26 cellular contexts compared by ENCODE assay signal in the genomic region with DNA sequence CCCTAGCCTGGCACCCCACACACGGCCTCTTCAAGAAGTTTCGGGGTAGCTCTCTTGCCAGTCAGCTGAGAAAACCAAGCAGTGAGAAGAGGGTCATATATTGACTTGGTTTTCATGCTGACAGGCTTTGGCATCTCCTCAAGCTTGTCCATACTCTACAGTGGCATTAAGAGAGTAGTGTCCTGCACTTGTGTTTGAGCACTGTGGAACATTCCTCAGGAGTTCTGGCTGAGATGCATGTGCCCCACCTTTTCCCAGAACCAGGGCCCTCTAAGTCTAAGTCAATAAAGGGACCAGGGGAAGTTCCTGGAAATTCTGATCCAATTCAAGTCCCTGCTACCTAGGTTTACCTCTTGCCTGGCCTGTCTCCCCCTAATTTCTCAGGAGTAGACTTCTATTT.
A peak's percentile ranks its signal among the peaks of the same experiment; 100 is the strongest.
DNase-seq lines count a peak whose midpoint lies in the region; ATAC-seq, FAIRE-seq and TF ChIP-seq lines count a peak whose summit lies in the region.
"Had no signal": no experiment of that assay in that cellular context is flagged by ENCODE, and none has a peak within 500 bp of the region (broad histone marks: within the 10 kb centered on the region; RNA-seq: fewer than 3 reads in every experiment).

No MANE protein-coding gene starts in this region.

- no peak for TF ChIP-seq EP300 in A549 (IDR thresholded peaks at IDR 0.05)

- CTCF ChIA-PET in A549 (lab: Yijun Ruan, JAX): no interaction called here

- no peak for FAIRE-seq in A549 (lab: Jason Lieb, UNC)
- FAIRE-seq: A204.1, D721Med, GM12891, GM18507, GM19239 had no signal

- no peak for TF ChIP-seq POLR2A in A549 (IDR thresholded peaks at IDR 0.05; ENCODE audit: low read length)

- H3K27me3 ChIP-seq in lung (ENCODE audit: control insufficient read depth, insufficient read depth) (no peaks in the 10 kb centered on the region), upper lobe of right lung (no peaks in the 10 kb centered on the region)
- H3K27me3 ChIP-seq: BE2C; BLaER1 treated with 17β-estradiol and CSF1 and Interleukin-3, amounts not matched to agents 10 nM and 100 nM had no signal

- intact Hi-C loops in left colon (cut with DNase I, micrococcal nuclease): no loop called here
- intact Hi-C loops in upper lobe of right lung (cut with DNase I): no loop called here

- TF ChIP-seq CTCF in A549 (IDR thresholded peaks at IDR 0.05) (no peak), lung (IDR thresholded peaks at IDR 0.05; ENCODE audit: control extremely low read depth, extremely low read depth) (no peak), upper lobe of right lung (IDR thresholded peaks at IDR 0.05) (no peak)

- H3K4me3 ChIP-seq in A549 (no peak overlapping the region), lung (no peak overlapping the region), upper lobe of right lung (no peak overlapping the region)
- H3K4me3 ChIP-seq: BLaER1 treated with 17β-estradiol and CSF1 and Interleukin-3, amounts not matched to agents 10 nM and 100 nM; GM23338 had no signal

- H3K9me3 ChIP-seq in A549: peaks cover 22% of the 10 kb centered on the region
- H3K9me3 ChIP-seq in lung (ENCODE audit: control insufficient read depth in 2 of 2, insufficient read depth in 1 of 2, low read length in 1 of 2): peaks cover 0 to 2% of the 10 kb centered on the region in 2 donors
- H3K9me3 ChIP-seq in upper lobe of right lung: no peaks in the 10 kb centered on the region
- H3K9me3 ChIP-seq: BE2C; BLaER1 treated with 17β-estradiol and CSF1 and Interleukin-3, amounts not matched to agents 10 nM and 100 nM had no signal

- no peak for DNase-seq in A549 (ENCODE audit: low read depth in 1 of 2, low spot score in 1 of 2)
- DNase-seq in left colon: no peak
- DNase-seq in lung (ENCODE audit: low spot score): no peak
- DNase-seq in upper lobe of right lung: no peak
- DNase-seq in SIG-M5 treated with dmso at 0.1 percent for 504 hours (lab: John Stamatoyannopoulos, UW; ENCODE audit: unreplicated experiment): no peak
- no peak for DNase-seq in DMS153 (lab: John Stamatoyannopoulos, UW)
- DNase-seq: ACHN; AML-193; BE2C; CD4-positive, alpha-beta T cell; CD8-positive, alpha-beta memory T cell; DMS 273 treated with DMSO at 0.1 percent for 48 hours; DMS53; DMS79 treated with DMSO at 0.1 percent for 48 hours; GF-D8; H9 had no signal

- ATAC-seq in A549 (no peak), left colon (peak; percentile 18), lung (ENCODE audit: insufficient read depth, low FRiP score) (peak; percentile 48), upper lobe of right lung (peak; percentile 71), GM18867 (IDR thresholded peaks at IDR 0.05; ENCODE audit: unreplicated experiment) (no peak)
- ATAC-seq: GM23338, HCT116 had no signal

- peak overlapping the region; percentile 89 to 90; a peak in 5 of 6 replicates for H3K27ac ChIP-seq in A549
- H3K27ac ChIP-seq in lung (ENCODE audit: low read depth in 1 of 2, low read length in 1 of 2): no peak overlapping the region
- H3K27ac ChIP-seq in upper lobe of right lung: no peak overlapping the region
- H3K27ac ChIP-seq: 22Rv1; BLaER1 treated with 17β-estradiol and CSF1 and Interleukin-3, amounts not matched to agents 10 nM and 100 nM had no signal

- no peak for TF ChIP-seq RAD21 in A549 (conservative IDR thresholded peaks at IDR 0.05 in 1 of 2, IDR thresholded peaks at IDR 0.05 in 1 of 2)

- peaks cover 32% of the 10 kb centered on the region for H3K4me1 ChIP-seq in A549
- peaks cover 0 to 3% of the 10 kb centered on the region in 2 donors for H3K4me1 ChIP-seq in lung (ENCODE audit: control insufficient read depth in 2 of 2, insufficient read depth in 2 of 2, low read length in 2 of 2)
- no peaks in the 10 kb centered on the region for H3K4me1 ChIP-seq in upper lobe of right lung
- H3K4me1 ChIP-seq: BE2C had no signal

- POLR2A ChIA-PET in A549 (lab: Yijun Ruan, JAX): no interaction called here

- no peak overlapping the region for H3K4me2 ChIP-seq in A549
- H3K4me2 ChIP-seq: BLaER1 treated with 17β-estradiol and CSF1 and Interleukin-3, amounts not matched to agents 10 nM and 100 nM; GM23338 had no signal

- 93% methylated on average over 2 of the region's 2 CpGs for WGBS in A549 (ENCODE audit: missing lambda C conversion rate)
- WGBS in lung, 2 donors: 73 to 85% methylated on average over 2 of the region's 2 CpGs

- H3K36me3 ChIP-seq in lung (ENCODE audit: control insufficient read depth in 2 of 2, insufficient read depth in 2 of 2, low read length in 2 of 2) (no peaks in the 10 kb centered on the region), upper lobe of right lung (no peaks in the 10 kb centered on the region)
- H3K36me3 ChIP-seq: BE2C; BLaER1 treated with 17β-estradiol and CSF1 and Interleukin-3, amounts not matched to agents 10 nM and 100 nM had no signal

TF ChIP-seq in A549, 52 proteins besides CTCF, POLR2A, EP300 and RAD21:
- TF ChIP-seq, protein P1, sequence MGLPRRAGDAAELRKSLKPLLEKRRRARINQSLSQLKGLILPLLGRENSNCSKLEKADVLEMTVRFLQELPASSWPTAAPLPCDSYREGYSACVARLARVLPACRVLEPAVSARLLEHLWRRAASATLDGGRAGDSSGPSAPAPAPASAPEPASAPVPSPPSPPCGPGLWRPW (IDR thresholded peaks at IDR 0.05): no peak
- TF ChIP-seq ZC3H11A (IDR thresholded peaks at IDR 0.05) (no peak), POLR2AphosphoS2 (conservative IDR thresholded peaks at IDR 0.05; ENCODE audit: low read length) (no peak)

Comparison
In these comparisons a context has a peak if more than half of its experiments do, and no peak if none do; other contexts are left out.
1. ATAC-seq: peak in left colon (single experiment), lung (single experiment) and upper lobe of right lung (single experiment); none in A549 (0 of 2) and GM18867 (single experiment).
2. H3K27ac ChIP-seq: peak in A549 (2 of 2); none in lung (0 of 2) and upper lobe of right lung (single experiment).